In the genomic region with DNA sequence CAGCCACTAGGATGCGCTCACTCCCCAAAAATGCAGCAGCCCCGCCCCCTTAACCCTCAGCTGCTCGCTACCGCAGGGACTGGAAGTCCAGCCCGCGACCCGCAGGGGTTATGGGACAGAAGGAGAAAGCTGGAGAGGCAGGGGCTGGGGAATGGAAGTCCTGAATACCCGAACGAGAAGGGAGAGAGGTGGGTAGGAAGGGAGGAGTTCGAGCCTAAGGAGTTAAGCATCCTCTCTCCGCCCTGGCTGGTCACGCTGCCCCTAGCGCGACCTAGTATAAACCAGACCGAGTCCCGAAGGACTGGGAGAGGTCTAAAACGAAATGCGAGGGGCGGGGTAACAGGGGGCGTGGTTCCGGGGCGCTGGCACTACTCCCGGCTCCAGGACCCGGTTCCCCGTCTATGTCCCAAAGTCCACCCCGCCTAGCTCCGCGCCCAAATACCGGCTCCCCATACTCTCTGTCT, we compare ENCODE assay signal across 8 cellular contexts. TPM values are rescaled to one million over a fixed set of nuclear protein-coding genes. Genes with fewer than 3 reads are reported as not detected.
A peak's percentile ranks its signal among the peaks of the same experiment; 100 is the strongest.
DNase-seq lines count a peak whose midpoint lies in the region; ATAC-seq and TF ChIP-seq lines count a peak whose summit lies in the region.

No MANE protein-coding gene starts in this region.

- intact Hi-C loops in left ventricle myocardium inferior (cut with micrococcal nuclease) (no loop called here), posterior vena cava (cut with DNase I) (loop anchor here in 1 of 2 donors (10.0 kb wide), 2 partner anchors 65 to 725 kb away; a partner anchor contains a TSS)

- H3K4me1 ChIP-seq in left ventricle myocardium inferior (peaks cover 70% of the 10 kb centered on the region), upper lobe of left lung (peaks cover 45 to 84% (median 70%) of the 10 kb centered on the region in 4 donors)

- TF ChIP-seq CTCF in left ventricle myocardium inferior (IDR thresholded peaks at IDR 0.05; ENCODE audit: borderline replicate concordance) (no peak), upper lobe of left lung (IDR thresholded peaks at IDR 0.05) (peak in 5 of 6 experiments; percentile 1 to 91 (median 68))

- no peaks in the 10 kb centered on the region for H3K9me3 ChIP-seq in left ventricle myocardium inferior (replicated peaks)
- H3K9me3 ChIP-seq in upper lobe of left lung: no peaks in the 10 kb centered on the region

- no peak for TF ChIP-seq EP300 in upper lobe of left lung (IDR thresholded peaks at IDR 0.05)

- WGBS in upper lobe of left lung, 2 donors: 0 to 1% methylated on average over 22 to 26 of the region's 29 CpGs

- ATAC-seq in upper lobe of left lung (ENCODE audit: low FRiP score in 2 of 2): peak; percentile 92 to 95

- peak; percentile 94 for DNase-seq in AG08396 (ENCODE audit: low spot score)
- DNase-seq in GM19238 (ENCODE audit: insufficient read length, low spot score): peak; percentile 60
- peak; percentile 78 to 82 for DNase-seq in Kasumi-1 (lab: John Stamatoyannopoulos, UW)
- peak; percentile 64 to 86 (median 71) for DNase-seq in T-helper 1 cell
- peak; percentile 94 for DNase-seq in left ventricle myocardium inferior
- DNase-seq in posterior vena cava (ENCODE audit: low spot score): peak; percentile 98
- DNase-seq in upper lobe of left lung: peak; percentile 93 to 95

- peak overlapping the region; percentile 93 for H3K4me3 ChIP-seq in left ventricle myocardium inferior
- peak overlapping the region; percentile 76 to 87 (median 82) for H3K4me3 ChIP-seq in upper lobe of left lung

- H3K27me3 ChIP-seq in left ventricle myocardium inferior (ENCODE audit: low read depth): no peaks in the 10 kb centered on the region
- H3K27me3 ChIP-seq in upper lobe of left lung: no peaks in the 10 kb centered on the region

- no peak for TF ChIP-seq POLR2A in upper lobe of left lung (IDR thresholded peaks at IDR 0.05)

- H3K27ac ChIP-seq in angular gyrus (ENCODE audit: low read depth, low read length) (peak overlapping the region; percentile 93), left ventricle myocardium inferior (replicated peaks) (peak overlapping the region; percentile 98), upper lobe of left lung (peak overlapping the region; percentile 87 to 99 (median 94))

- peaks cover 63% of the 10 kb centered on the region for H3K36me3 ChIP-seq in left ventricle myocardium inferior
- peaks cover 20 to 64% (median 40%) of the 10 kb centered on the region in 4 donors for H3K36me3 ChIP-seq in upper lobe of left lung

RNA-seq across cellular contexts. Expression of a gene that starts 0.4 kb away (rescaled TPM):
- 36.1 TPM for total RNA-seq in left ventricle myocardium inferior
- 10 to 100 TPM; 88.3 to 97.4 TPM for total RNA-seq in posterior vena cava
- 100 to 1,000 TPM in 2 of 6 donors, 10 to 100 TPM in 4; 46.6 to 157 (median 83.7) TPM for total RNA-seq in upper lobe of left lung

RNA-seq across cellular contexts. Expression of a gene that starts 6.4 kb away (rescaled TPM):
- 0.19 TPM for total RNA-seq in left ventricle myocardium inferior
- 1 to 10 TPM in 1 of 2 donors, under 1 TPM in 1; 0.52 to 1.1 TPM for total RNA-seq in posterior vena cava
- 1 to 10 TPM in 3 of 6 donors, under 1 TPM in 2, not detected in 1; 0.30 to 4.1 (median 1.2) TPM for total RNA-seq in upper lobe of left lung

RNA-seq across cellular contexts. Expression of a gene that starts 6.8 kb away (rescaled TPM):
- total RNA-seq in left ventricle myocardium inferior (78.0 TPM), posterior vena cava (100 to 1,000 TPM; 272 to 402 TPM), upper lobe of left lung (100 to 1,000 TPM; 138 to 497 (median 277) TPM)

RNA-seq across cellular contexts. Expression of a gene that starts 8.0 kb away (rescaled TPM):
- not detected for total RNA-seq in left ventricle myocardium inferior
- not detected for total RNA-seq in posterior vena cava
- under 1 TPM in 1 of 6 donors, not detected in 5; 0.23 TPM for total RNA-seq in upper lobe of left lung

RNA-seq across cellular contexts. Expression of a gene that starts 10.3 kb away (rescaled TPM):
- 1.3 TPM for total RNA-seq in left ventricle myocardium inferior
- 1 to 10 TPM; 7.7 to 9.8 TPM for total RNA-seq in posterior vena cava
- 10 to 100 TPM in 4 of 6 donors, 1 to 10 TPM in 2; 7.3 to 52.4 (median 13.1) TPM for total RNA-seq in upper lobe of left lung

Comparison
In these comparisons a context has a peak if more than half of its experiments do, and no peak if none do; other contexts are left out.
1. Peak in every context shown above with its lines: DNase-seq, ATAC-seq, H3K4me3 ChIP-seq and H3K27ac ChIP-seq.